ENCODE assay signal across 34 cellular contexts in the genomic region with DNA sequence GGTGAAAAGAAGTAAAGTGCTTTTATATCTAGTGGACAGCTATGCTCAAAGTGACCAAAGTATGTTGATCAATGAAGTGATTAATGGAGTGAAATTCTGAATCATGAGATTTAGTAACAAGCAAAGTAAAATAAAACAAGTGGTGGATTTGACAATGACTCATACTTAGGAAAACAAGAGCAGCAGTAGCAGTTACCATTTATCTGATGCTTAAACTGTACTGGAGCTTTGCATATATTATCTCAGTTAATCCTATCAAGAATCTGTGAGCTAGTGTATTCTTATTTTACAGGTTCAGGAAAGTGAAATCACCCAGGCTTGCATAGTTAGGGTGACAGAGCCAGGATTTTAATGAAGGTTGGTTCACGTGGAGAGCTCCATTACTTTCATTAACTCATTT. TPM values are rescaled to one million over a fixed set of nuclear protein-coding genes. Genes with fewer than 3 reads are reported as not detected.
A peak's percentile ranks its signal among the peaks of the same experiment; 100 is the strongest.
DNase-seq lines count a peak whose midpoint lies in the region; ATAC-seq, FAIRE-seq and TF ChIP-seq lines count a peak whose summit lies in the region.
"Had no signal": no experiment of that assay in that cellular context is flagged by ENCODE, and none has a peak within 500 bp of the region (broad histone marks: within the 10 kb centered on the region; RNA-seq: fewer than 3 reads in every experiment).

No MANE protein-coding gene starts in this region.

- CTCF ChIA-PET in HEK293 (lab: Yijun Ruan, JAX), result no interaction called here

- intact Hi-C loops in pancreas (cut with DNase I), result no loop called here

- WGBS in tibial nerve, 2 donors, result 49 to 61% methylated on average over 1 of the region's 1 CpG
- WGBS in pancreas, 2 donors, result 33 to 38% methylated on average over 1 of the region's 1 CpG

- FAIRE-seq in pancreas (lab: Jason Lieb, UNC), result no peak

- TF ChIP-seq POLR2A in tibial nerve (IDR thresholded peaks at IDR 0.05), result no peak

- H3K27ac ChIP-seq in HEK293 (ENCODE audit: extremely low read depth, low read depth, low read length) (no peak overlapping the region), tibial nerve (no peak overlapping the region), pancreas (no peak overlapping the region)
- H3K27ac ChIP-seq: cardiac muscle cell, coronary artery, esophagus squamous epithelium, gastrocnemius medialis, left lung, psoas muscle, SK-N-MC, thoracic aorta had no signal

- H3K36me3 ChIP-seq in HEK293 (ENCODE audit: control insufficient read depth in 2 of 2, insufficient read depth in 1 of 2, low read length in 2 of 2) (no peaks in the 10 kb centered on the region), adipocyte (ENCODE audit: control insufficient read depth, insufficient read depth, low read length, severe bottlenecking) (no peaks in the 10 kb centered on the region), tibial nerve (no peaks in the 10 kb centered on the region), pancreas (no peaks in the 10 kb centered on the region)
- H3K36me3 ChIP-seq: cardiac muscle cell, esophagus squamous epithelium, gastrocnemius medialis, left lung, thoracic aorta had no signal

- H3K27me3 ChIP-seq in adipocyte (replicated peaks; ENCODE audit: control insufficient read depth, insufficient read depth, low read length) (no peaks in the 10 kb centered on the region), tibial nerve (no peaks in the 10 kb centered on the region), pancreas (no peaks in the 10 kb centered on the region)
- H3K27me3 ChIP-seq: cardiac muscle cell, esophagus squamous epithelium, gastrocnemius medialis, left lung had no signal

- TF ChIP-seq EP300 in tibial nerve (IDR thresholded peaks at IDR 0.05), result no peak

- DNase-seq in A172 (ENCODE audit: low spot score) (peak; percentile 57), adipocyte (ENCODE audit: low read depth) (peak; percentile 1), fibroblast of mammary gland (ENCODE audit: low read depth) (peak; percentile 2), tibial nerve (ENCODE audit: low spot score in 2 of 2) (no peak), pancreas (no peak)
- no peak for DNase-seq in activated CD4-positive, alpha-beta T cell treated with anti-CD3 and anti-CD28 coated beads for 4 hours
- DNase-seq: 8988T; activated CD4-positive, alpha-beta T cell treated with anti-CD3 and anti-CD28 coated beads, Interleukin-2, amount 50 U/mL, for 48 hours; activated naive CD4-positive, alpha-beta T cell treated with anti-CD3 and anti-CD28 coated beads for 36 hours; amniotic stem cell; CD4-positive, CD25-positive, alpha-beta regulatory T cell; DMS 273 treated with DMSO at 0.1 percent for 48 hours; effector memory CD4-positive, alpha-beta T cell; esophagus squamous epithelium; gastrocnemius medialis; H9; Kasumi-1; left lung; NCI-H1694; NCI-H69; psoas muscle; RPMI8226; stimulated activated naive CD8-positive, alpha-beta T cell treated with anti-CD3 and anti-CD28 coated beads, Interleukin-15, Interleukin-2, amounts not matched to agents 100 U/mL and 50 U/mL, for 24 hours had no signal

- H3K4me1 ChIP-seq in HEK293 (ENCODE audit: control insufficient read depth, insufficient read depth, low read length) (no peaks in the 10 kb centered on the region), adipocyte (ENCODE audit: control insufficient read depth, insufficient read depth, low read length) (no peaks in the 10 kb centered on the region), tibial nerve (no peaks in the 10 kb centered on the region), pancreas (no peaks in the 10 kb centered on the region)
- H3K4me1 ChIP-seq: esophagus squamous epithelium, gastrocnemius medialis, left lung, psoas muscle had no signal

- H3K9me3 ChIP-seq in HEK293 (ENCODE audit: control insufficient read depth, insufficient read depth, low read depth, low read length), result no peaks in the 10 kb centered on the region
- H3K9me3 ChIP-seq in adipocyte (ENCODE audit: control insufficient read depth, low read length), result peaks cover 12% of the 10 kb centered on the region
- peaks cover 0 to 11% (median 0%) of the 10 kb centered on the region in 4 donors for H3K9me3 ChIP-seq in tibial nerve
- no peaks in the 10 kb centered on the region for H3K9me3 ChIP-seq in pancreas
- H3K9me3 ChIP-seq: esophagus squamous epithelium, gastrocnemius medialis, psoas muscle, thoracic aorta had no signal

- ATAC-seq in HG03175 (IDR thresholded peaks at IDR 0.05; ENCODE audit: unreplicated experiment) (no peak), pancreas (no peak)
- ATAC-seq: gastrocnemius medialis; left lung; psoas muscle; stimulated activated naive CD8-positive, alpha-beta T cell treated with anti-CD3 and anti-CD28 coated beads, Interleukin-15, Interleukin-2, amounts not matched to agents 100 U/mL and 50 U/mL, for 24 hours had no signal

- POLR2A ChIA-PET in HEK293 (lab: Yijun Ruan, JAX), result no interaction called here

- H3K4me3 ChIP-seq in HEK293 (ENCODE audit: low read depth, low read length) (no peak overlapping the region), adipocyte (ENCODE audit: low read length) (no peak overlapping the region), fibroblast of mammary gland (ENCODE audit: control insufficient read depth, low read depth, low read length) (no peak overlapping the region), tibial nerve (no peak overlapping the region), pancreas (no peak overlapping the region)
- H3K4me3 ChIP-seq: cardiac muscle cell, coronary artery, esophagus squamous epithelium, gastrocnemius medialis, left lung, psoas muscle, SK-N-MC, thoracic aorta had no signal

- no peak overlapping the region for H3K9ac ChIP-seq in adipocyte (ENCODE audit: low read length)

- TF ChIP-seq CTCF in HEK293 (tag by site-specific recombination; IDR thresholded peaks at IDR 0.05) (no peak), fibroblast of mammary gland (conservative IDR thresholded peaks at IDR 0.05; ENCODE audit: control insufficient read depth, insufficient read depth, low read depth, low read length) (no peak), tibial nerve (IDR thresholded peaks at IDR 0.05) (no peak), pancreas (IDR thresholded peaks at IDR 0.05) (no peak)

TF ChIP-seq in HEK293, 187 proteins besides CTCF, POLR2A, EP300 and RAD21:
- TF ChIP-seq, protein P1, sequence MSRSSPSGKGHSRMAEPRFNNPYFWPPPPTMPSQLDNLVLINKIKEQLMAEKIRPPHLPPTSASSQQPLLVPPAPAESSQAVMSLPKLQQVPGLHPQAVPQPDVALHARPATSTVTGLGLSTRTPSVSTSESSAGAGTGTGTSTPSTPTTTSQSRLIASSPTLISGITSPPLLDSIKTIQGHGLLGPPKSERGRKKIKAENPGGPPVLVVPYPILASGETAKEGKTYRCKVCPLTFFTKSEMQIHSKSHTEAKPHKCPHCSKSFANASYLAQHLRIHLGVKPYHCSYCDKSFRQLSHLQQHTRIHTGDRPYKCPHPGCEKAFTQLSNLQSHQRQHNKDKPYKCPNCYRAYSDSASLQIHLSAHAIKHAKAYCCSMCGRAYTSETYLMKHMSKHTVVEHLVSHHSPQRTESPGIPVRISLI (tag by site-specific recombination; IDR thresholded peaks at IDR 0.05), result no peak
- 0 out of 2 replicates have a peak, but pooled peaks have one; percentile 28 for TF ChIP-seq ZNF664 (tag by site-specific recombination; IDR thresholded peaks at IDR 0.05)
- TF ChIP-seq, protein P2, sequence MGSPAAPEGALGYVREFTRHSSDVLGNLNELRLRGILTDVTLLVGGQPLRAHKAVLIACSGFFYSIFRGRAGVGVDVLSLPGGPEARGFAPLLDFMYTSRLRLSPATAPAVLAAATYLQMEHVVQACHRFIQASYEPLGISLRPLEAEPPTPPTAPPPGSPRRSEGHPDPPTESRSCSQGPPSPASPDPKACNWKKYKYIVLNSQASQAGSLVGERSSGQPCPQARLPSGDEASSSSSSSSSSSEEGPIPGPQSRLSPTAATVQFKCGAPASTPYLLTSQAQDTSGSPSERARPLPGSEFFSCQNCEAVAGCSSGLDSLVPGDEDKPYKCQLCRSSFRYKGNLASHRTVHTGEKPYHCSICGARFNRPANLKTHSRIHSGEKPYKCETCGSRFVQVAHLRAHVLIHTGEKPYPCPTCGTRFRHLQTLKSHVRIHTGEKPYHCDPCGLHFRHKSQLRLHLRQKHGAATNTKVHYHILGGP (tag by site-specific recombination; IDR thresholded peaks at IDR 0.05), result no peak
- no peak for TF ChIP-seq TCF7L2 (IDR thresholded peaks at IDR 0.05; ENCODE audit: borderline replicate concordance, low read depth, low read length)
- TF ChIP-seq ZNF2 (tag by site-specific recombination; IDR thresholded peaks at IDR 0.05), result no peak
- TF ChIP-seq ZNF677 (tag by site-specific recombination; IDR thresholded peaks at IDR 0.05), result no peak
- TF ChIP-seq ZNF114 (tag by site-specific recombination; IDR thresholded peaks at IDR 0.05), result no peak
- TF ChIP-seq, protein P3, sequence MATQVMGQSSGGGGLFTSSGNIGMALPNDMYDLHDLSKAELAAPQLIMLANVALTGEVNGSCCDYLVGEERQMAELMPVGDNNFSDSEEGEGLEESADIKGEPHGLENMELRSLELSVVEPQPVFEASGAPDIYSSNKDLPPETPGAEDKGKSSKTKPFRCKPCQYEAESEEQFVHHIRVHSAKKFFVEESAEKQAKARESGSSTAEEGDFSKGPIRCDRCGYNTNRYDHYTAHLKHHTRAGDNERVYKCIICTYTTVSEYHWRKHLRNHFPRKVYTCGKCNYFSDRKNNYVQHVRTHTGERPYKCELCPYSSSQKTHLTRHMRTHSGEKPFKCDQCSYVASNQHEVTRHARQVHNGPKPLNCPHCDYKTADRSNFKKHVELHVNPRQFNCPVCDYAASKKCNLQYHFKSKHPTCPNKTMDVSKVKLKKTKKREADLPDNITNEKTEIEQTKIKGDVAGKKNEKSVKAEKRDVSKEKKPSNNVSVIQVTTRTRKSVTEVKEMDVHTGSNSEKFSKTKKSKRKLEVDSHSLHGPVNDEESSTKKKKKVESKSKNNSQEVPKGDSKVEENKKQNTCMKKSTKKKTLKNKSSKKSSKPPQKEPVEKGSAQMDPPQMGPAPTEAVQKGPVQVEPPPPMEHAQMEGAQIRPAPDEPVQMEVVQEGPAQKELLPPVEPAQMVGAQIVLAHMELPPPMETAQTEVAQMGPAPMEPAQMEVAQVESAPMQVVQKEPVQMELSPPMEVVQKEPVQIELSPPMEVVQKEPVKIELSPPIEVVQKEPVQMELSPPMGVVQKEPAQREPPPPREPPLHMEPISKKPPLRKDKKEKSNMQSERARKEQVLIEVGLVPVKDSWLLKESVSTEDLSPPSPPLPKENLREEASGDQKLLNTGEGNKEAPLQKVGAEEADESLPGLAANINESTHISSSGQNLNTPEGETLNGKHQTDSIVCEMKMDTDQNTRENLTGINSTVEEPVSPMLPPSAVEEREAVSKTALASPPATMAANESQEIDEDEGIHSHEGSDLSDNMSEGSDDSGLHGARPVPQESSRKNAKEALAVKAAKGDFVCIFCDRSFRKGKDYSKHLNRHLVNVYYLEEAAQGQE (tag by site-specific recombination; IDR thresholded peaks at IDR 0.05), result no peak
TF ChIP-seq in HEK293: peak in this region for 1.

RNA-seq across cellular contexts. Expression of a gene that starts 50.6 kb away (rescaled TPM):
- total RNA-seq in A172 (2014; rRNA removed; shearing (Covaris generic)), result not detected in 2 replicates
- not detected for total RNA-seq in tibial nerve
- total RNA-seq in pancreas, result not detected
- not detected for polyA plus RNA-seq in pancreas
- total RNA-seq: activated naive CD4-positive, alpha-beta T cell treated with anti-CD3 and anti-CD28 coated beads for 36 hours; activated T-helper 1 cell treated with anti-CD3 and anti-CD28 coated beads, Interleukin-12 subunit alpha, Interleukin-12 subunit beta, Interleukin-2, Interleukin-4 antibody, amounts not matched to agents 30 ng/mL and 10 ng/mL and 1 ng/mL, durations not matched to agents 14 hours and 24 hours and 36 hours; cardiac muscle cell; CD4-positive, CD25-positive, alpha-beta regulatory T cell; esophagus squamous epithelium; G401; gastrocnemius medialis; H9; left lung; mesenteric fat pad; myocyte; psoas muscle; T-helper 1 cell treated with Interleukin-12 subunit alpha and Interleukin-12 subunit beta and Interleukin-4 antibody, amounts not matched to agents 30 ng/mL and 1 ng/mL, for 36 hours; thoracic aorta had no signal
- polyA plus RNA-seq: cardiac muscle cell; CD4-positive, CD25-positive, alpha-beta regulatory T cell; psoas muscle had no signal

Comparison
In these comparisons a context has a peak if more than half of its experiments do, and no peak if none do; other contexts are left out.
1. DNase-seq: peak in A172 (single experiment), adipocyte (single experiment) and fibroblast of mammary gland (single experiment); none in tibial nerve (0 of 2), pancreas (0 of 6) and activated CD4-positive, alpha-beta T cell treated with anti-CD3 and anti-CD28 coated beads for 4 hours (0 of 2).